ENCODE assay signal across 1 cellular context in the genomic region with DNA sequence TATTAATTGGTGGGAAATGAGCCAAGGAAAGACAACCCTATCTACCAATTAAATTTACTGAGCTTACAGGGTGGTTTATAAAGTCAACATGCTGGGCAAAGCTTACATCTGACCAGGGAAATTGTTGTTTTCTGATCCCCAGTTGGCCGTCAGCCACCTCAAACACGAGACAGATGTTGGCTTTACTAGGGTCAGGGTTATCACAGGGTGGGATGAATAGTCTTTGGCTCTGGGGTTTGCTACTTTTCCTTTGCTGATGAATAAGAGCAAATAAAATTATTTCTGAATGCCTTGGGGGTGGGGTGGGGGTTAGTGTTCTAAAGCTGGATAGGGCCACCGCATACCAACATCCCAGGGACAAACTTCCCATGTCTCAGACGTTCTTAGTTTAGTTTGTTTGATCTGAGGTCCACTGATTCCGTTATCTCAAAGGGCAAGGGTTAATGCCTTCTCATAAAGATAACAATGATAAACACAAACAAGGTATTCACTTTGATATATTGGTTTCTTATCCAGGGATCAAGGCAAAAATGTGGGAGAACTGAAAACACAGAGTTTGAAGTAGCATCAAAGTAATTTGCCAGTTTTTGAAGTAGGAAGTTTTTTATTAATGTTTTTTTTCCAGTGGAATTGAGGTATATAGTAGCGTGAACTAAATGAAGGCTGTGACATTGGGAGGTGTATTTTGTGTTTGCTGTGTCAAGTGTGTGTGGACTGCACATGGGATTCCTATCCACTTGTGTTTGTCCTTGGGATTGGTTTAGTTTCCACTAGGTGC.
TF ChIP-seq lines count a peak whose summit lies in the region.

No MANE protein-coding gene starts in this region.

TF ChIP-seq in HEK293, 187 proteins besides CTCF, POLR2A, EP300 and RAD21 (continued from another document and continues in another):
- TF ChIP-seq, protein P1, sequence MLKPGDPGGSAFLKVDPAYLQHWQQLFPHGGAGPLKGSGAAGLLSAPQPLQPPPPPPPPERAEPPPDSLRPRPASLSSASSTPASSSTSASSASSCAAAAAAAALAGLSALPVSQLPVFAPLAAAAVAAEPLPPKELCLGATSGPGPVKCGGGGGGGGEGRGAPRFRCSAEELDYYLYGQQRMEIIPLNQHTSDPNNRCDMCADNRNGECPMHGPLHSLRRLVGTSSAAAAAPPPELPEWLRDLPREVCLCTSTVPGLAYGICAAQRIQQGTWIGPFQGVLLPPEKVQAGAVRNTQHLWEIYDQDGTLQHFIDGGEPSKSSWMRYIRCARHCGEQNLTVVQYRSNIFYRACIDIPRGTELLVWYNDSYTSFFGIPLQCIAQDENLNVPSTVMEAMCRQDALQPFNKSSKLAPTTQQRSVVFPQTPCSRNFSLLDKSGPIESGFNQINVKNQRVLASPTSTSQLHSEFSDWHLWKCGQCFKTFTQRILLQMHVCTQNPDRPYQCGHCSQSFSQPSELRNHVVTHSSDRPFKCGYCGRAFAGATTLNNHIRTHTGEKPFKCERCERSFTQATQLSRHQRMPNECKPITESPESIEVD (tag by site-specific recombination; IDR thresholded peaks at IDR 0.05): peak; percentile 96
- TF ChIP-seq ZNF518A (tag by site-specific recombination; conservative IDR thresholded peaks at IDR 0.05; ENCODE audit: low read depth): no peak
- 0 out of 2 replicates have a peak, but pooled peaks have one; percentile 2 for TF ChIP-seq YY1 (tag by site-specific recombination; IDR thresholded peaks at IDR 0.05)
- TF ChIP-seq ZNF626 (tag by site-specific recombination; IDR thresholded peaks at IDR 0.05): no peak
- no peak for TF ChIP-seq ZNF157 (tag by site-specific recombination; IDR thresholded peaks at IDR 0.05)
- TF ChIP-seq SCRT2 (tag by site-specific recombination; IDR thresholded peaks at IDR 0.05): no peak
- no peak for TF ChIP-seq ZNF571 (tag by site-specific recombination; IDR thresholded peaks at IDR 0.05)
- TF ChIP-seq ZFHX2 (tag by site-specific recombination; conservative IDR thresholded peaks at IDR 0.05): 0 out of 2 replicates have a peak, but pooled peaks have one; percentile 6
- no peak for TF ChIP-seq ZNF302 (tag by site-specific recombination; IDR thresholded peaks at IDR 0.05; ENCODE audit: low read depth)
- TF ChIP-seq, protein P2, sequence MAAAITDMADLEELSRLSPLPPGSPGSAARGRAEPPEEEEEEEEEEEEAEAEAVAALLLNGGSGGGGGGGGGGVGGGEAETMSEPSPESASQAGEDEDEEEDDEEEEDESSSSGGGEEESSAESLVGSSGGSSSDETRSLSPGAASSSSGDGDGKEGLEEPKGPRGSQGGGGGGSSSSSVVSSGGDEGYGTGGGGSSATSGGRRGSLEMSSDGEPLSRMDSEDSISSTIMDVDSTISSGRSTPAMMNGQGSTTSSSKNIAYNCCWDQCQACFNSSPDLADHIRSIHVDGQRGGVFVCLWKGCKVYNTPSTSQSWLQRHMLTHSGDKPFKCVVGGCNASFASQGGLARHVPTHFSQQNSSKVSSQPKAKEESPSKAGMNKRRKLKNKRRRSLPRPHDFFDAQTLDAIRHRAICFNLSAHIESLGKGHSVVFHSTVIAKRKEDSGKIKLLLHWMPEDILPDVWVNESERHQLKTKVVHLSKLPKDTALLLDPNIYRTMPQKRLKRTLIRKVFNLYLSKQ (tag by site-specific recombination; IDR thresholded peaks at IDR 0.05; ENCODE audit: borderline replicate concordance): no peak
- TF ChIP-seq ZNF155 (tag by site-specific recombination; IDR thresholded peaks at IDR 0.05): no peak
- peak; percentile 97 for TF ChIP-seq ZNF843 (tag by site-specific recombination; IDR thresholded peaks at IDR 0.05)
- TF ChIP-seq ZFP3 (tag by site-specific recombination; IDR thresholded peaks at IDR 0.05; ENCODE audit: low read depth): no peak
- no peak for TF ChIP-seq ZNF600 (tag by site-specific recombination; IDR thresholded peaks at IDR 0.05)
- TF ChIP-seq ZNF768 (tag by site-specific recombination; IDR thresholded peaks at IDR 0.05): no peak
- TF ChIP-seq ZNF16 (tag by site-specific recombination; IDR thresholded peaks at IDR 0.05; ENCODE audit: low read depth): no peak
- TF ChIP-seq OVOL3 (tag by site-specific recombination; IDR thresholded peaks at IDR 0.05): peak; percentile 74
- no peak; the same call in 1 of the 2 replicates for TF ChIP-seq ZNF501 (tag by site-specific recombination; IDR thresholded peaks at IDR 0.05)
- TF ChIP-seq ZNF214 (tag by site-specific recombination; IDR thresholded peaks at IDR 0.05; ENCODE audit: borderline replicate concordance): no peak
- TF ChIP-seq, protein P3, sequence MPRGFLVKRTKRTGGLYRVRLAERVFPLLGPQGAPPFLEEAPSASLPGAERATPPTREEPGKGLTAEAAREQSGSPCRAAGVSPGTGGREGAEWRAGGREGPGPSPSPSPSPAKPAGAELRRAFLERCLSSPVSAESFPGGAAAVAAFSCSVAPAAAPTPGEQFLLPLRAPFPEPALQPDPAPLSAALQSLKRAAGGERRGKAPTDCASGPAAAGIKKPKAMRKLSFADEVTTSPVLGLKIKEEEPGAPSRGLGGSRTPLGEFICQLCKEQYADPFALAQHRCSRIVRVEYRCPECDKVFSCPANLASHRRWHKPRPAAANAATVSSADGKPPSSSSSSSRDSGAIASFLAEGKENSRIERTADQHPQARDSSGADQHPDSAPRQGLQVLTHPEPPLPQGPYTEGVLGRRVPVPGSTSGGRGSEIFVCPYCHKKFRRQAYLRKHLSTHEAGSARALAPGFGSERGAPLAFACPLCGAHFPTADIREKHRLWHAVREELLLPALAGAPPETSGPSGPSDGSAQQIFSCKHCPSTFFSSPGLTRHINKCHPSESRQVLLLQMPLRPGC (tag by site-specific recombination; IDR thresholded peaks at IDR 0.05): no peak
- TF ChIP-seq ZNF341 (tag by site-specific recombination; IDR thresholded peaks at IDR 0.05; ENCODE audit: low read depth): no peak; the same call in 1 of the 2 replicates
- 0 out of 2 replicates have a peak, but pooled peaks have one; percentile 50 for TF ChIP-seq IKZF3 (tag by site-specific recombination; IDR thresholded peaks at IDR 0.05)
- no peak for TF ChIP-seq ZNF623 (tag by site-specific recombination; IDR thresholded peaks at IDR 0.05)
- TF ChIP-seq ZNF138 (tag by site-specific recombination; IDR thresholded peaks at IDR 0.05; ENCODE audit: borderline replicate concordance): no peak
- TF ChIP-seq ZBTB20 (tag by site-specific recombination; IDR thresholded peaks at IDR 0.05): no peak
- no peak for TF ChIP-seq ZNF26 (tag by site-specific recombination; IDR thresholded peaks at IDR 0.05)
- peak; percentile 83; the same call in 1 of the 2 replicates for TF ChIP-seq KLF7 (tag by site-specific recombination; IDR thresholded peaks at IDR 0.05; ENCODE audit: borderline replicate concordance)
- no peak for TF ChIP-seq ZBTB6 (tag by site-specific recombination; IDR thresholded peaks at IDR 0.05)
- TF ChIP-seq RBAK (tag by site-specific recombination; IDR thresholded peaks at IDR 0.05): no peak
- TF ChIP-seq KLF17 (tag by site-specific recombination; IDR thresholded peaks at IDR 0.05): no peak
- no peak for TF ChIP-seq ZNF10 (tag by site-specific recombination; IDR thresholded peaks at IDR 0.05)
- TF ChIP-seq ZNF184 (tag by site-specific recombination; IDR thresholded peaks at IDR 0.05): no peak
- TF ChIP-seq GFI1B (tag by site-specific recombination; IDR thresholded peaks at IDR 0.05): peak; percentile 44; the same call in 1 of the 2 replicates
- no peak for TF ChIP-seq ZNF133 (tag by site-specific recombination; IDR thresholded peaks at IDR 0.05)
- TF ChIP-seq ZNF561 (tag by site-specific recombination; IDR thresholded peaks at IDR 0.05; ENCODE audit: borderline replicate concordance): peak; percentile 45; the same call in 1 of the 2 replicates
- TF ChIP-seq SP3 (tag by site-specific recombination; IDR thresholded peaks at IDR 0.05): no peak
- no peak for TF ChIP-seq MYNN (tag by site-specific recombination; IDR thresholded peaks at IDR 0.05; ENCODE audit: borderline replicate concordance)
- TF ChIP-seq, protein P4, sequence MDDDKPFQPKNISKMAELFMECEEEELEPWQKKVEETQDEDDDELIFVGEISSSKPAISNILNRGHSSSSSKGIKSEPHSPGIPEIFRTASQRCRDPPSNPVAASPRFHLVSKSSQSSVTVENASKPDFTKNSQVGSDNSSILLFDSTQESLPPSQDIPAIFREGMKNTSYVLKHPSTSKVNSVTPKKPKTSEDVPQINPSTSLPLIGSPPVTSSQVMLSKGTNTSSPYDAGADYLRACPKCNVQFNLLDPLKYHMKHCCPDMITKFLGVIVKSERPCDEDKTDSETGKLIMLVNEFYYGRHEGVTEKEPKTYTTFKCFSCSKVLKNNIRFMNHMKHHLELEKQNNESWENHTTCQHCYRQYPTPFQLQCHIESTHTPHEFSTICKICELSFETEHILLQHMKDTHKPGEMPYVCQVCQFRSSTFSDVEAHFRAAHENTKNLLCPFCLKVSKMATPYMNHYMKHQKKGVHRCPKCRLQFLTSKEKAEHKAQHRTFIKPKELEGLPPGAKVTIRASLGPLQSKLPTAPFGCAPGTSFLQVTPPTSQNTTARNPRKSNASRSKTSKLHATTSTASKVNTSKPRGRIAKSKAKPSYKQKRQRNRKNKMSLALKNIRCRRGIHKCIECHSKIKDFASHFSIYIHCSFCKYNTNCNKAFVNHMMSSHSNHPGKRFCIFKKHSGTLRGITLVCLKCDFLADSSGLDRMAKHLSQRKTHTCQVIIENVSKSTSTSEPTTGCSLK (tag by site-specific recombination; IDR thresholded peaks at IDR 0.05): no peak
- no peak for TF ChIP-seq ZFP41 (tag by site-specific recombination; IDR thresholded peaks at IDR 0.05; ENCODE audit: borderline replicate concordance)
- TF ChIP-seq, protein P5, sequence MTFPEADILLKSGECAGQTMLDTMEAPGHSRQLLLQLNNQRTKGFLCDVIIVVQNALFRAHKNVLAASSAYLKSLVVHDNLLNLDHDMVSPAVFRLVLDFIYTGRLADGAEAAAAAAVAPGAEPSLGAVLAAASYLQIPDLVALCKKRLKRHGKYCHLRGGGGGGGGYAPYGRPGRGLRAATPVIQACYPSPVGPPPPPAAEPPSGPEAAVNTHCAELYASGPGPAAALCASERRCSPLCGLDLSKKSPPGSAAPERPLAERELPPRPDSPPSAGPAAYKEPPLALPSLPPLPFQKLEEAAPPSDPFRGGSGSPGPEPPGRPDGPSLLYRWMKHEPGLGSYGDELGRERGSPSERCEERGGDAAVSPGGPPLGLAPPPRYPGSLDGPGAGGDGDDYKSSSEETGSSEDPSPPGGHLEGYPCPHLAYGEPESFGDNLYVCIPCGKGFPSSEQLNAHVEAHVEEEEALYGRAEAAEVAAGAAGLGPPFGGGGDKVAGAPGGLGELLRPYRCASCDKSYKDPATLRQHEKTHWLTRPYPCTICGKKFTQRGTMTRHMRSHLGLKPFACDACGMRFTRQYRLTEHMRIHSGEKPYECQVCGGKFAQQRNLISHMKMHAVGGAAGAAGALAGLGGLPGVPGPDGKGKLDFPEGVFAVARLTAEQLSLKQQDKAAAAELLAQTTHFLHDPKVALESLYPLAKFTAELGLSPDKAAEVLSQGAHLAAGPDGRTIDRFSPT (tag by site-specific recombination; IDR thresholded peaks at IDR 0.05): no peak
